22 cellular contexts compared by ENCODE assay signal in genomic region chr12:53740130-53740491, GRCh38. TPM values are rescaled to one million over a fixed set of nuclear protein-coding genes. Genes with fewer than 3 reads are reported as not detected.
DNase-seq lines count a peak whose midpoint lies in the region; ATAC-seq and TF ChIP-seq lines count a peak whose summit lies in the region.
"Had no signal": no experiment of that assay in that cellular context is flagged by ENCODE, and none has a peak within 500 bp of the region (broad histone marks: within the 10 kb centered on the region; RNA-seq: fewer than 3 reads in every experiment).

No MANE protein-coding gene starts in this region.

- no peak overlapping the region for H3K27ac ChIP-seq in HUES6 (ENCODE audit: low read depth, low read length)
- H3K27ac ChIP-seq in dorsolateral prefrontal cortex: peak overlapping the region in 1 of 59 donors; percentile 59
- no peak overlapping the region for H3K27ac ChIP-seq in neural progenitor cell
- H3K27ac ChIP-seq in adrenal gland: no peak overlapping the region
- no peak overlapping the region for H3K27ac ChIP-seq in lower lobe of right lung
- H3K27ac ChIP-seq: SJCRH30, tibial nerve had no signal

- H3K4me1 ChIP-seq in HUES6 (ENCODE audit: control insufficient read depth, insufficient read depth, low read length) (peaks cover 12% of the 10 kb centered on the region; the same call in 1 of the 2 replicates), neural progenitor cell (peaks cover 47% of the 10 kb centered on the region), adrenal gland (replicated peaks in 1 of 2) (no peaks in the 10 kb centered on the region), lower lobe of right lung (peaks cover 22% of the 10 kb centered on the region)
- H3K4me1 ChIP-seq: SJCRH30 had no signal

- ATAC-seq in activated naive CD8-positive, alpha-beta T cell treated with anti-CD3 and anti-CD28 coated beads, Interleukin-2, amount 50 U/mL, for 24 hours: no peak
- ATAC-seq in lower lobe of right lung: no peak
- ATAC-seq: activated CD8-positive, alpha-beta T cell treated with anti-CD3 and anti-CD28 coated beads, Interleukin-2, amount 10 ng/mL, durations not matched to agents 7 days and 5 days; effector memory CD8-positive, alpha-beta T cell had no signal

- H3K4me3 ChIP-seq in HUES6 (ENCODE audit: low read depth, low read length): peak overlapping the region; percentile 66
- peak overlapping the region in 49 of 59 donors; percentile 9 to 69 (median 46) for H3K4me3 ChIP-seq in dorsolateral prefrontal cortex
- H3K4me3 ChIP-seq in neural progenitor cell: peak overlapping the region; percentile 47
- no peak overlapping the region for H3K4me3 ChIP-seq in adrenal gland
- H3K4me3 ChIP-seq in lower lobe of right lung: no peak overlapping the region
- H3K4me3 ChIP-seq: SJCRH30 had no signal

- no peaks in the 10 kb centered on the region for H3K9me3 ChIP-seq in HUES6 (ENCODE audit: control insufficient read depth, insufficient read depth, low read depth, low read length)
- no peaks in the 10 kb centered on the region for H3K9me3 ChIP-seq in neural progenitor cell (ENCODE audit: low read depth)
- no peaks in the 10 kb centered on the region for H3K9me3 ChIP-seq in adrenal gland (replicated peaks in 1 of 3)
- H3K9me3 ChIP-seq in lower lobe of right lung: no peaks in the 10 kb centered on the region
- H3K9me3 ChIP-seq: SJCRH30, tibial nerve had no signal

- H3F3A ChIP-seq in neural progenitor cell (ENCODE audit: low read depth): peaks cover 35% of the 10 kb centered on the region

- H3K36me3 ChIP-seq in HUES6 (ENCODE audit: control insufficient read depth, insufficient read depth, low read length) (no peaks in the 10 kb centered on the region), neural progenitor cell (no peaks in the 10 kb centered on the region), adrenal gland (replicated peaks in 1 of 2) (no peaks in the 10 kb centered on the region), lower lobe of right lung (no peaks in the 10 kb centered on the region)
- H3K36me3 ChIP-seq: SJCRH30, tibial nerve had no signal

- intact Hi-C loops in dorsolateral prefrontal cortex (cut with DNase I) (loop anchor here (5.0 to 10.0 kb wide), 2 partner anchors 195 to 198 kb away; no protein-coding TSS in a partner anchor), adrenal gland (cut with DNase I) (loop anchor here in 1 of 2 donors (10.0 kb wide), 1 partner anchor 195 kb away; no protein-coding TSS in a partner anchor), lower lobe of right lung (cut with DNase I) (no loop called here)

- H3K9ac ChIP-seq in HUES6 (ENCODE audit: low read length) (no peak overlapping the region), neural progenitor cell (no peak overlapping the region)

- 61 to 75% (median 69%) methylated on average over 3 of the region's 3 CpGs for WGBS in adrenal gland, 4 donors

- DNase-seq in activated naive CD8-positive, alpha-beta T cell treated with anti-CD3 and anti-CD28 coated beads, Interleukin-2, amount 50 U/mL, for 24 hours: no peak
- DNase-seq in dorsolateral prefrontal cortex (no peak), neural progenitor cell (ENCODE audit: low spot score) (no peak), Kasumi-1 (lab: John Stamatoyannopoulos, UW) (no peak), adrenal gland (no peak), lower lobe of right lung (no peak)
- DNase-seq: 8988T; activated CD4-positive, CD25-positive, alpha-beta regulatory T cell; activated CD8-positive, alpha-beta T cell treated with anti-CD3 and anti-CD28 coated beads, Interleukin-2, amount 10 ng/mL, durations not matched to agents 7 days and 5 days; C1 segment of cervical spinal cord; DMS 273 treated with DMSO at 0.1 percent for 48 hours; effector memory CD8-positive, alpha-beta T cell; GF-D8; NCI-H2029; SJCRH30; stimulated activated CD4-positive, alpha-beta T cell treated with anti-CD3 and anti-CD28 coated beads, Interleukin-15, amount 100 ng/mL, for 24 hours had no signal

- H3K27ac Mint-ChIP-seq in activated naive CD8-positive, alpha-beta T cell: no peak overlapping the region
- no peak overlapping the region for H3K27ac Mint-ChIP-seq in activated naive CD8-positive, alpha-beta T cell treated with anti-CD3 and anti-CD28 coated beads, Interleukin-2, amount 50 U/mL, for 24 hours
- no peak overlapping the region for H3K27ac Mint-ChIP-seq in neural progenitor cell
- H3K27ac Mint-ChIP-seq: activated CD8-positive, alpha-beta T cell treated with anti-CD3 and anti-CD28 coated beads, Interleukin-2, amount 10 ng/mL, durations not matched to agents 7 days and 5 days; activated T-helper 1 cell treated with anti-CD3 and anti-CD28 coated beads, Interleukin-12 subunit alpha, Interleukin-12 subunit beta, Interleukin-2, Interleukin-4 antibody, amounts not matched to agents 30 ng/mL and 10 ng/mL and 1 ng/mL, durations not matched to agents 14 hours and 24 hours and 36 hours; effector memory CD8-positive, alpha-beta T cell; stimulated activated effector memory CD8-positive, alpha-beta T cell treated with anti-CD3 and anti-CD28 coated beads, Interleukin-12 subunit alpha, Interleukin-12 subunit beta, amount 100 ng/mL, for 72 hours had no signal

- H3K4me3 Mint-ChIP-seq in activated naive CD8-positive, alpha-beta T cell: peak overlapping the region; percentile 81
- no peak overlapping the region for H3K4me3 Mint-ChIP-seq in activated naive CD8-positive, alpha-beta T cell treated with anti-CD3 and anti-CD28 coated beads, Interleukin-2, amount 50 U/mL, for 24 hours
- no peak overlapping the region for H3K4me3 Mint-ChIP-seq in neural progenitor cell
- H3K4me3 Mint-ChIP-seq: activated CD8-positive, alpha-beta T cell treated with anti-CD3 and anti-CD28 coated beads, Interleukin-2, amount 10 ng/mL, durations not matched to agents 7 days and 5 days; activated T-helper 1 cell treated with anti-CD3 and anti-CD28 coated beads, Interleukin-12 subunit alpha, Interleukin-12 subunit beta, Interleukin-2, Interleukin-4 antibody, amounts not matched to agents 30 ng/mL and 10 ng/mL and 1 ng/mL, durations not matched to agents 14 hours and 24 hours and 36 hours had no signal

- peaks cover 20% of the 10 kb centered on the region for H3K4me1 Mint-ChIP-seq in activated naive CD8-positive, alpha-beta T cell (ENCODE audit: low read depth)
- H3K4me1 Mint-ChIP-seq in activated naive CD8-positive, alpha-beta T cell treated with anti-CD3 and anti-CD28 coated beads, Interleukin-2, amount 50 U/mL, for 24 hours: peaks cover 18% of the 10 kb centered on the region
- peaks cover 44% of the 10 kb centered on the region for H3K4me1 Mint-ChIP-seq in neural progenitor cell

- TF ChIP-seq CTCF in dorsolateral prefrontal cortex (IDR thresholded peaks at IDR 0.05 in 54 of 56, conservative IDR thresholded peaks at IDR 0.05 in 2 of 56; ENCODE audit: low read depth in 1 of 56, partially characterized antibody in 56 of 56) (no peak), neural progenitor cell (IDR thresholded peaks at IDR 0.05) (no peak), adrenal gland (IDR thresholded peaks at IDR 0.05) (no peak), lower lobe of right lung (IDR thresholded peaks at IDR 0.05) (no peak)

- TF ChIP-seq POLR2A in adrenal gland (IDR thresholded peaks at IDR 0.05): no peak

- no peaks in the 10 kb centered on the region for H3K79me2 ChIP-seq in neural progenitor cell (ENCODE audit: low read depth)

- H4K20me1 ChIP-seq in neural progenitor cell (ENCODE audit: low read depth): peaks cover 7% of the 10 kb centered on the region

- H3K36me3 Mint-ChIP-seq in activated naive CD8-positive, alpha-beta T cell: no peaks in the 10 kb centered on the region
- H3K36me3 Mint-ChIP-seq in activated naive CD8-positive, alpha-beta T cell treated with anti-CD3 and anti-CD28 coated beads, Interleukin-2, amount 50 U/mL, for 24 hours (ENCODE audit: low read depth): no peaks in the 10 kb centered on the region
- H3K36me3 Mint-ChIP-seq in neural progenitor cell: no peaks in the 10 kb centered on the region
- H3K36me3 Mint-ChIP-seq: stimulated activated effector memory CD8-positive, alpha-beta T cell treated with anti-CD3 and anti-CD28 coated beads, Interleukin-12 subunit alpha, Interleukin-12 subunit beta, amount 100 ng/mL, for 72 hours had no signal

- no peaks in the 10 kb centered on the region for H3K9me3 Mint-ChIP-seq in activated naive CD8-positive, alpha-beta T cell (ENCODE audit: low read depth)
- H3K9me3 Mint-ChIP-seq in activated naive CD8-positive, alpha-beta T cell treated with anti-CD3 and anti-CD28 coated beads, Interleukin-2, amount 50 U/mL, for 24 hours: no peaks in the 10 kb centered on the region
- no peaks in the 10 kb centered on the region for H3K9me3 Mint-ChIP-seq in neural progenitor cell
- H3K9me3 Mint-ChIP-seq: activated T-helper 1 cell treated with anti-CD3 and anti-CD28 coated beads, Interleukin-12 subunit alpha, Interleukin-12 subunit beta, Interleukin-2, Interleukin-4 antibody, amounts not matched to agents 30 ng/mL and 10 ng/mL and 1 ng/mL, durations not matched to agents 14 hours and 24 hours and 36 hours; effector memory CD8-positive, alpha-beta T cell; stimulated activated effector memory CD8-positive, alpha-beta T cell treated with anti-CD3 and anti-CD28 coated beads, Interleukin-12 subunit alpha, Interleukin-12 subunit beta, amount 100 ng/mL, for 72 hours had no signal

- H3K27me3 Mint-ChIP-seq in activated naive CD8-positive, alpha-beta T cell: peaks cover 33% of the 10 kb centered on the region
- peaks cover 60% of the 10 kb centered on the region for H3K27me3 Mint-ChIP-seq in activated naive CD8-positive, alpha-beta T cell treated with anti-CD3 and anti-CD28 coated beads, Interleukin-2, amount 50 U/mL, for 24 hours
- H3K27me3 Mint-ChIP-seq in neural progenitor cell (ENCODE audit: insufficient read depth, low read depth): peaks cover 46% of the 10 kb centered on the region

- peak overlapping the region; percentile 77 for H3K4me2 ChIP-seq in neural progenitor cell

- H3K27me3 ChIP-seq in HUES6 (ENCODE audit: control insufficient read depth, insufficient read depth, low read length) (peaks cover 95% of the 10 kb centered on the region), dorsolateral prefrontal cortex (peaks cover 0 to 31% (median 6%) of the 10 kb centered on the region in 45 donors), neural progenitor cell (peaks cover 97% of the 10 kb centered on the region), adrenal gland (peaks cover 48% of the 10 kb centered on the region), lower lobe of right lung (ENCODE audit: low read depth) (peaks cover 78% of the 10 kb centered on the region)

- H2AFZ ChIP-seq in neural progenitor cell (replicated peaks): no peak overlapping the region

RNA-seq across cellular contexts. Expression of gene CISTR, which starts 11.7 kb away (rescaled TPM):
- total RNA-seq in dorsolateral prefrontal cortex: 1 to 10 TPM in 52 of 120 experiments, under 1 TPM in 9, not detected in 59; 0.86 to 3.7 (median 1.4) TPM
- total RNA-seq in neural progenitor cell (ENCODE audit: low replicate concordance): not detected in 2 replicates
- not detected for total RNA-seq in adrenal gland
- polyA plus RNA-seq in adrenal gland: not detected
- total RNA-seq in lower lobe of right lung: not detected
- total RNA-seq: activated CD8-positive, alpha-beta T cell treated with anti-CD3 and anti-CD28 coated beads, Interleukin-2, amount 10 ng/mL, durations not matched to agents 7 days and 5 days; activated T-helper 1 cell treated with anti-CD3 and anti-CD28 coated beads, Interleukin-12 subunit alpha, Interleukin-12 subunit beta, Interleukin-2, Interleukin-4 antibody, amounts not matched to agents 30 ng/mL and 10 ng/mL and 1 ng/mL, durations not matched to agents 14 hours and 24 hours and 36 hours; mucosa of gallbladder; SJCRH30; tibial nerve had no signal

RNA-seq across cellular contexts. Expression of gene CALCOCO1, which starts 12.9 kb away (rescaled TPM):
- total RNA-seq in dorsolateral prefrontal cortex (100 to 1,000 TPM; 146 to 279 (median 206) TPM), neural progenitor cell (ENCODE audit: low replicate concordance) (25.3 and 46.0 TPM in 2 replicates), adrenal gland (100 to 1,000 TPM in 6 of 8 donors, 10 to 100 TPM in 2; 62.2 to 187 (median 146) TPM), lower lobe of right lung (212 TPM)
- polyA plus RNA-seq in adrenal gland: 100 to 1,000 TPM in 1 of 3 donors, 10 to 100 TPM in 2; 48.0 to 128 (median 85.4) TPM

Comparison
In these comparisons a context has a peak if more than half of its experiments do, and no peak if none do; other contexts are left out.
1. H3K4me3 ChIP-seq: peak in HUES6 (single experiment), dorsolateral prefrontal cortex (49 of 59) and neural progenitor cell (single experiment); none in adrenal gland (0 of 4) and lower lobe of right lung (single experiment).